ENCODE assay signal across 8 cellular contexts in the genomic region with DNA sequence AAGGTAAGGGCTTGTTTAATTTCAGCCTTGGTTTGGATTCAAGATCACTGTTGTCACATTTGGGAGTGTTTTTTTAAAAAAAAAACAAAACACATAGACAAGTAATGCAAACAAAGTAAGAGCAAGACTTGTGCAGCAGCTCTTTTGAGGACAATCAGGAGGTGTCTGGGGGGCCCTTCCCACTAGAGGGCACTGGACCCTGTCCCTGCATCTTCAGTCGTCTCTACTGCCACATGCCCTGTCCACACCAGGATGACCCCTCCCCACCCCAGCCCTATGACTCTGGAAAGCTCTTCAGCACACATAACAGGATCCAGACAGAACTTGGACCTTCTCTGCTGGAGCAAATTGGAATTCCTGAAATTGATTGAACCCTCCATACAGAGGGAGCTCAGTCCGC.
A peak's percentile ranks its signal among the peaks of the same experiment; 100 is the strongest.
DNase-seq lines count a peak whose midpoint lies in the region; ATAC-seq and TF ChIP-seq lines count a peak whose summit lies in the region.

No MANE protein-coding gene starts in this region.

- no peak overlapping the region for H3K4me3 ChIP-seq in iPS DF 6.9 (ENCODE audit: low read length)
- no peak overlapping the region for H3K4me3 ChIP-seq in upper lobe of left lung

- 0 out of 2 replicates have a peak, but pooled peaks cover 1% of the 10 kb centered on the region for H3K4me1 ChIP-seq in iPS DF 6.9 (ENCODE audit: control insufficient read depth, insufficient read depth, low read length)
- peaks cover 0 to 13% (median 4%) of the 10 kb centered on the region in 4 donors for H3K4me1 ChIP-seq in upper lobe of left lung

- TF ChIP-seq EP300 in upper lobe of left lung (IDR thresholded peaks at IDR 0.05), result no peak

- peak in 3 of 6 experiments; percentile 24 to 44 (median 24) for TF ChIP-seq CTCF in upper lobe of left lung (IDR thresholded peaks at IDR 0.05)

- no CpG with 5 or more reads among the region's 2 CpGs for WGBS in iPS DF 6.9 (ENCODE audit: insufficient coverage, insufficient read length)
- 57 to 58% methylated on average over 2 of the region's 2 CpGs for WGBS in upper lobe of left lung, 2 donors

- H3K27ac ChIP-seq in iPS DF 6.9 (ENCODE audit: low read length) (no peak overlapping the region), upper lobe of left lung (peak overlapping the region in 1 of 4 donors; percentile 32)

- H3K9me3 Mint-ChIP-seq in activated naive CD4-positive, alpha-beta T cell treated with anti-CD3 and anti-CD28 coated beads, Interleukin-2, amount 50 U/mL, for 72 hours, result no peaks in the 10 kb centered on the region

- H3K9me3 ChIP-seq in iPS DF 6.9 (ENCODE audit: control insufficient read depth, insufficient read depth, low read length) (no peaks in the 10 kb centered on the region), upper lobe of left lung (no peaks in the 10 kb centered on the region)

- no peak for TF ChIP-seq POLR2A in upper lobe of left lung (IDR thresholded peaks at IDR 0.05)

- in situ Hi-C loops in KBM-7 (cut with MboI; ENCODE audit: low pct_unique_long_range_greater_than_20kb, low sequenced_read_pairs), result no loop called here

- no peak for ATAC-seq in activated naive CD4-positive, alpha-beta T cell treated with anti-CD3 and anti-CD28 coated beads, Interleukin-2, amount 50 U/mL, for 72 hours
- ATAC-seq in upper lobe of left lung (ENCODE audit: low FRiP score in 2 of 2) (peak; percentile 54 to 63), GM21737 (IDR thresholded peaks at IDR 0.05; ENCODE audit: unreplicated experiment) (no peak)

- H3K36me3 ChIP-seq in iPS DF 6.9 (ENCODE audit: control insufficient read depth, insufficient read depth, low read length) (no peaks in the 10 kb centered on the region), upper lobe of left lung (no peaks in the 10 kb centered on the region)

- DNase-seq in activated naive CD4-positive, alpha-beta T cell treated with Interleukin-2 at 50 U/mL for 16 hours, result peak; percentile 19
- DNase-seq in activated naive CD4-positive, alpha-beta T cell treated with anti-CD3 and anti-CD28 coated beads, Interleukin-2, amount 50 U/mL, for 72 hours (ENCODE audit: low spot score in 2 of 2), result no peak
- DNase-seq in KBM-7, result peak; percentile 42
- peak; percentile 41 for DNase-seq in amniotic epithelial cell (ENCODE audit: low read depth)
- DNase-seq in iPS DF 6.9 (ENCODE audit: low read depth, low spot score), result peak; percentile 27
- no peak for DNase-seq in upper lobe of left lung
- DNase-seq in DMS153 (lab: John Stamatoyannopoulos, UW), result no peak

- H3K27me3 ChIP-seq in iPS DF 6.9 (ENCODE audit: control insufficient read depth, insufficient read depth, low read length) (no peaks in the 10 kb centered on the region), upper lobe of left lung (no peaks in the 10 kb centered on the region)

- H3K36me3 Mint-ChIP-seq in activated naive CD4-positive, alpha-beta T cell treated with anti-CD3 and anti-CD28 coated beads, Interleukin-2, amount 50 U/mL, for 72 hours, result no peaks in the 10 kb centered on the region

- H3K27ac Mint-ChIP-seq in activated naive CD4-positive, alpha-beta T cell treated with anti-CD3 and anti-CD28 coated beads, Interleukin-2, amount 50 U/mL, for 72 hours, result no peak overlapping the region

Comparison
In these comparisons a context has a peak if more than half of its experiments do, and no peak if none do; other contexts are left out.
1. DNase-seq: peak in activated naive CD4-positive, alpha-beta T cell treated with Interleukin-2 at 50 U/mL for 16 hours (single experiment), KBM-7 (single experiment), amniotic epithelial cell (single experiment) and iPS DF 6.9 (single experiment); none in activated naive CD4-positive, alpha-beta T cell treated with anti-CD3 and anti-CD28 coated beads, Interleukin-2, amount 50 U/mL, for 72 hours (0 of 2), upper lobe of left lung (0 of 2) and DMS153 (single experiment).
2. ATAC-seq: peak in upper lobe of left lung (2 of 2); none in activated naive CD4-positive, alpha-beta T cell treated with anti-CD3 and anti-CD28 coated beads, Interleukin-2, amount 50 U/mL, for 72 hours (0 of 2) and GM21737 (single experiment).